ENCODE assay signal across 9 cellular contexts in the genomic region with DNA sequence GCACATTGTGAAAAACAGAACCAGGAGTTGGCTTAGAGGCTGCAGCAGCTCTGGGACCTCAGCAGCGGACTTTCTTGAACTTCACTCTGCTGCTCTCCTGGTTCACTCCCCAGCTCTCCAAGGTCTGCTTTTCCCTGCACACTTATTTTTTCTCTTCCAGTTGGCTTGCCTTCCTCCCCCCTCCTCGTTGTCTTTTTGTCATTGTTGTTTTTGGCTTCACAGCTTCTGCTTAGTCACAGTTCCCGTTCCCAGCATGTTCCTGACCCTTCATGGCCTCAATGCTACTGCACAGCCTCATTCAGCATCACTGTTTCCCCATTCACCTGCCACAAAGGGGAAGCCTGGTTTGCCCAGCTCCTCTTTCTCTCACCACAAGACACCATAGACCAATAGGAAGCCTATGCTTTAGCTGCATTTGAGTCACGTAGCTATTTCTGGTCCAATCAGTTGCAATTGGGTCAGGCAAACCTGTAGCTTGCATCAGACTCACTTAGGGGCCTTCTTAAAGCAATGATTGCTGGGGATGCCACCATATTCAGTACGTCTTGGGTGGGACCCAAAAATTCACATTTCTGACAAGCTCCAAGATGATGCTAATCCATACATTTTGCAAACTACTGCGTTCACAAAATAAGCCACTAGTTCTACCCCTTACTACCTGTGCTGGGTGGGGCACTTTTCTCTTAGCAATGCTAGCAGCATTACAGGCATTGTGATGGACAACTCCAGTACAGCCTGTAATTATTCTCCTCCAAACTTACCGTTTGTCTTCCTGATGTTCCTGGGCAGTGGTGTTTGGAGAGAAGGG. TPM values are rescaled to one million over a fixed set of nuclear protein-coding genes. Genes with fewer than 3 reads are reported as not detected.
DNase-seq lines count a peak whose midpoint lies in the region; ATAC-seq and TF ChIP-seq lines count a peak whose summit lies in the region.
"Had no signal": no experiment of that assay in that cellular context is flagged by ENCODE, and none has a peak within 500 bp of the region (broad histone marks: within the 10 kb centered on the region; RNA-seq: fewer than 3 reads in every experiment).

No MANE protein-coding gene starts in this region.

- no peaks in the 10 kb centered on the region for H3K9me3 Mint-ChIP-seq in progenitor cell of endocrine pancreas (ENCODE audit: low read depth)

- TF ChIP-seq CTCF in DOHH2 (IDR thresholded peaks at IDR 0.05; ENCODE audit: low read depth, low read length, poor library complexity, severe bottlenecking), result no peak
- TF ChIP-seq CTCF in astrocyte of the cerebellum (IDR thresholded peaks at IDR 0.05; ENCODE audit: low read depth, low read length, missing control alignments), result no peak
- no peak for TF ChIP-seq CTCF in progenitor cell of endocrine pancreas (IDR thresholded peaks at IDR 0.05; ENCODE audit: unreplicated experiment)

- H3K4me2 ChIP-seq in DOHH2 (ENCODE audit: low read length), result peak overlapping the region; percentile 9; the same call in 1 of the 2 replicates

- no peak overlapping the region for H3K4me3 Mint-ChIP-seq in progenitor cell of endocrine pancreas (ENCODE audit: low read depth)

- H3K27me3 ChIP-seq in DOHH2 (ENCODE audit: control insufficient read depth, low read length) (no peaks in the 10 kb centered on the region), MG63 (no peaks in the 10 kb centered on the region)
- H3K27me3 ChIP-seq: thyroid gland had no signal

- no peaks in the 10 kb centered on the region for H3K9me2 ChIP-seq in DOHH2 (replicated peaks; ENCODE audit: control insufficient read depth, low read length)

- H3K36me3 ChIP-seq in DOHH2 (ENCODE audit: control insufficient read depth, low read length) (no peaks in the 10 kb centered on the region), MG63 (no peaks in the 10 kb centered on the region)
- H3K36me3 ChIP-seq: thyroid gland had no signal

- H3K79me2 ChIP-seq in DOHH2 (ENCODE audit: control insufficient read depth, low read length), result no peaks in the 10 kb centered on the region

- peaks cover 6% of the 10 kb centered on the region for H3F3A ChIP-seq in DOHH2 (ENCODE audit: control insufficient read depth, insufficient read depth)

- H3K9me3 ChIP-seq in DOHH2 (ENCODE audit: control insufficient read depth, insufficient read depth, low read length) (peaks cover 7% of the 10 kb centered on the region; the same call in 1 of the 2 replicates), MG63 (no peaks in the 10 kb centered on the region)
- H3K9me3 ChIP-seq: thyroid gland had no signal

- ATAC-seq in GM21619 (IDR thresholded peaks at IDR 0.05; ENCODE audit: unreplicated experiment), result peak; percentile 68
- no peak for ATAC-seq in HG02938 (IDR thresholded peaks at IDR 0.05; ENCODE audit: unreplicated experiment)

- no peaks in the 10 kb centered on the region for H4K20me1 ChIP-seq in DOHH2 (ENCODE audit: control insufficient read depth, insufficient read depth, low read depth, low read length)

- H3K4me1 ChIP-seq in DOHH2 (ENCODE audit: control insufficient read depth, low read length), result peaks cover 27% of the 10 kb centered on the region

- H3K27ac ChIP-seq in DOHH2 (ENCODE audit: low read depth, low read length), result 0 out of 2 replicates have a peak overlapping the region, but pooled peaks have one; percentile 31
- H3K27ac ChIP-seq: thyroid gland had no signal

- H3K4me3 ChIP-seq in DOHH2 (ENCODE audit: low read length), result no peak overlapping the region
- no peak overlapping the region for H3K4me3 ChIP-seq in MG63
- H3K4me3 ChIP-seq in astrocyte of the cerebellum (ENCODE audit: low read depth, low read length), result no peak overlapping the region
- H3K4me3 ChIP-seq: thyroid gland had no signal

- H3K36me3 Mint-ChIP-seq in progenitor cell of endocrine pancreas (ENCODE audit: insufficient read depth), result no peaks in the 10 kb centered on the region

- no peak overlapping the region for H3K27ac Mint-ChIP-seq in progenitor cell of endocrine pancreas

- in situ Hi-C loops in astrocyte of the cerebellum (cut with HindIII; ENCODE audit: low sequenced_read_pairs), result no loop called here

- DNase-seq in MG63 (peak; percentile 48), astrocyte of the cerebellum (ENCODE audit: low read depth) (peak; percentile 19), lung microvascular endothelial cell (ENCODE audit: low read depth in 2 of 2) (peak; percentile 97 to 98), progenitor cell of endocrine pancreas (ENCODE audit: low spot score, unreplicated experiment) (no peak), GM19238 (ENCODE audit: insufficient read length, low spot score) (no peak)

- H3K4me1 Mint-ChIP-seq in progenitor cell of endocrine pancreas (ENCODE audit: low read depth), result no peaks in the 10 kb centered on the region

- H3K27me3 Mint-ChIP-seq in progenitor cell of endocrine pancreas, result peaks cover 22% of the 10 kb centered on the region

RNA-seq across cellular contexts. Expression of gene SUMF1, which starts 7.8 kb away (rescaled TPM):
- total RNA-seq in MG63 (2014; rRNA removed; shearing (Covaris generic); ENCODE audit: low replicate concordance), result 29.7 and 37.1 TPM in 2 replicates
- total RNA-seq in lung microvascular endothelial cell, result 41.0 and 42.5 TPM in 2 replicates
- 23.3 and 25.0 TPM in 2 replicates for total RNA-seq in progenitor cell of endocrine pancreas

RNA-seq across cellular contexts. Expression of gene ITPR1, which starts 18.3 kb away (rescaled TPM):
- total RNA-seq in MG63 (2014; rRNA removed; shearing (Covaris generic); ENCODE audit: low replicate concordance), result 1.7 and 10.4 TPM in 2 replicates
- total RNA-seq in lung microvascular endothelial cell, result 13.9 and 22.6 TPM in 2 replicates
- 10.8 and 11.2 TPM in 2 replicates for total RNA-seq in progenitor cell of endocrine pancreas

Comparison
In these comparisons a context has a peak if more than half of its experiments do, and no peak if none do; other contexts are left out.
1. DNase-seq: peak in MG63 (single experiment), astrocyte of the cerebellum (single experiment) and lung microvascular endothelial cell (2 of 2); none in progenitor cell of endocrine pancreas (single experiment) and GM19238 (single experiment).